Comparison of ENCODE assay signal across 8 cellular contexts in genomic region chr5:170791325-170791954, GRCh38. TPM values are rescaled to one million over a fixed set of nuclear protein-coding genes. Genes with fewer than 3 reads are reported as not detected.
A peak's percentile ranks its signal among the peaks of the same experiment; 100 is the strongest.
DNase-seq lines count a peak whose midpoint lies in the region; ATAC-seq and TF ChIP-seq lines count a peak whose summit lies in the region.

No MANE protein-coding gene starts in this region.

- no peaks in the 10 kb centered on the region for H3K9me2 ChIP-seq in Karpas-422 (replicated peaks; ENCODE audit: insufficient read depth, low read length)

- in situ Hi-C loops in GM13977 (cut with MboI; ENCODE audit: low pct_unique_long_range_greater_than_20kb, low sequenced_read_pairs, unreplicated experiment) = no loop called here
- in situ Hi-C loops in SK-MEL-5 (cut with HindIII; ENCODE audit: low pct_unique_long_range_greater_than_20kb, low sequenced_read_pairs) = no loop called here

- WGBS in esophagus muscularis mucosa = 54% methylated on average over 6 of the region's 7 CpGs

- TF ChIP-seq CTCF in GM13977 (IDR thresholded peaks at IDR 0.05; ENCODE audit: extremely low read depth, insufficient read depth, missing control alignments) (peak; percentile 62), esophagus muscularis mucosa (IDR thresholded peaks at IDR 0.05) (peak; percentile 43 to 63 (median 54)), mucosa of descending colon (IDR thresholded peaks at IDR 0.05) (no peak)

- TF ChIP-seq POLR2A in esophagus muscularis mucosa (IDR thresholded peaks at IDR 0.05; ENCODE audit: low read depth) = no peak

- no peaks in the 10 kb centered on the region for H3K36me3 Mint-ChIP-seq in effector memory CD8-positive, alpha-beta T cell (ENCODE audit: insufficient read depth)

- H3K27me3 Mint-ChIP-seq in effector memory CD8-positive, alpha-beta T cell = peaks cover 0 to 7% of the 10 kb centered on the region in 2 donors

- no peak overlapping the region for H3K4me2 ChIP-seq in Karpas-422 (ENCODE audit: low read depth, low read length, poor library complexity, severe bottlenecking)

- peak; percentile 12 to 25 for DNase-seq in AML-193 (lab: John Stamatoyannopoulos, UW)
- DNase-seq in GM13977 (ENCODE audit: low spot score) = peak; percentile 42
- DNase-seq in Karpas-422 = peak; percentile 87
- peak; percentile 81 for DNase-seq in SK-MEL-5 (ENCODE audit: low read depth, low spot score)
- DNase-seq in esophagus muscularis mucosa (ENCODE audit: extremely low spot score) = no peak
- DNase-seq in mucosa of descending colon = peak in 2 of 3 donors; percentile 73 to 90
- DNase-seq in effector memory CD8-positive, alpha-beta T cell = no peak

- intact Hi-C loops in esophagus muscularis mucosa (cut with DNase I) = loop anchor here (1.0 to 10.0 kb wide), 2 partner anchors 47 to 157 kb away; no protein-coding TSS in a partner anchor
- intact Hi-C loops in mucosa of descending colon (cut with DNase I, micrococcal nuclease) = loop anchor here in 1 of 2 donors (2.0 kb wide), 1 partner anchor 47 kb away; no protein-coding TSS in a partner anchor

- H3K27ac ChIP-seq in Karpas-422 (ENCODE audit: low read length) (no peak overlapping the region), esophagus muscularis mucosa (replicated peaks in 1 of 4) (no peak overlapping the region)

- H3K36me3 ChIP-seq in Karpas-422 (ENCODE audit: insufficient read depth, low read length) (no peaks in the 10 kb centered on the region), esophagus muscularis mucosa (no peaks in the 10 kb centered on the region), mucosa of descending colon (ENCODE audit: low read depth) (no peaks in the 10 kb centered on the region)

- no peaks in the 10 kb centered on the region for H3K4me1 ChIP-seq in Karpas-422 (ENCODE audit: low read length)
- H3K4me1 ChIP-seq in esophagus muscularis mucosa = peaks cover 0 to 10% (median 0%) of the 10 kb centered on the region in 4 donors
- no peaks in the 10 kb centered on the region for H3K4me1 ChIP-seq in mucosa of descending colon (ENCODE audit: low read depth)

- no peaks in the 10 kb centered on the region for H4K20me1 ChIP-seq in Karpas-422 (ENCODE audit: insufficient read depth, low read depth, low read length)

- H3K79me2 ChIP-seq in Karpas-422 (ENCODE audit: low read length) = no peaks in the 10 kb centered on the region

- no peak overlapping the region for H2AFZ ChIP-seq in Karpas-422 (ENCODE audit: low read length)

- H3K4me3 ChIP-seq in Karpas-422 (ENCODE audit: low read length) = no peak overlapping the region
- no peak overlapping the region for H3K4me3 ChIP-seq in esophagus muscularis mucosa
- no peak overlapping the region for H3K4me3 ChIP-seq in mucosa of descending colon

- no peak for TF ChIP-seq EP300 in esophagus muscularis mucosa (IDR thresholded peaks at IDR 0.05)

- no peak overlapping the region for H3K4me3 Mint-ChIP-seq in effector memory CD8-positive, alpha-beta T cell

- H3K9me3 ChIP-seq in Karpas-422 (ENCODE audit: low read length) (no peaks in the 10 kb centered on the region), esophagus muscularis mucosa (no peaks in the 10 kb centered on the region), mucosa of descending colon (no peaks in the 10 kb centered on the region)

- H3K4me1 Mint-ChIP-seq in effector memory CD8-positive, alpha-beta T cell (ENCODE audit: low read depth in 2 of 2) = no peaks in the 10 kb centered on the region

- H3K9me3 Mint-ChIP-seq in effector memory CD8-positive, alpha-beta T cell = peaks cover 0 to 2% of the 10 kb centered on the region in 2 donors

- H3K9ac ChIP-seq in Karpas-422 (ENCODE audit: low read length) = no peak overlapping the region

- ATAC-seq in mucosa of descending colon = peak; percentile 89
- ATAC-seq in effector memory CD8-positive, alpha-beta T cell (replicated peaks) = no peak
- ATAC-seq in HG02973 (IDR thresholded peaks at IDR 0.05; ENCODE audit: unreplicated experiment) = no peak

- H3K27me3 ChIP-seq in Karpas-422 (ENCODE audit: low read length) = no peaks in the 10 kb centered on the region
- H3K27me3 ChIP-seq in esophagus muscularis mucosa = no peaks in the 10 kb centered on the region

- H3K27ac Mint-ChIP-seq in effector memory CD8-positive, alpha-beta T cell = no peak overlapping the region

RNA-seq across cellular contexts. Expression of gene GABRP, which starts 7.9 kb away (rescaled TPM):
- total RNA-seq in Karpas-422 (2014; rRNA removed; shearing (Covaris generic); ENCODE audit: low replicate concordance) = not detected in 2 replicates
- total RNA-seq in SK-MEL-5 (2014; rRNA removed; shearing (Covaris generic)) = not detected in 2 replicates
- polyA plus RNA-seq in SK-MEL-5 (2015; cell fraction: cytosol; rRNA removed) = not detected in 2 replicates
- not detected in 2 replicates for polyA plus RNA-seq in SK-MEL-5 (2015; cell fraction: nucleus; rRNA removed)
- total RNA-seq in esophagus muscularis mucosa (under 1 TPM in 1 of 4 donors, not detected in 3; 0.42 TPM), mucosa of descending colon (1 to 10 TPM in 1 of 3 donors, under 1 TPM in 1, not detected in 1; 0.09 to 2.0 TPM)

Comparison
In these comparisons a context has a peak if more than half of its experiments do, and no peak if none do; other contexts are left out.
1. DNase-seq: peak in AML-193 (2 of 2), GM13977 (single experiment), Karpas-422 (single experiment), SK-MEL-5 (single experiment) and mucosa of descending colon (2 of 3); none in esophagus muscularis mucosa (single experiment) and effector memory CD8-positive, alpha-beta T cell (0 of 3).